ENCODE assay signal across 21 cellular contexts in genomic region chr22:50232481-50233151, GRCh38. TPM values are rescaled to one million over a fixed set of nuclear protein-coding genes. Genes with fewer than 3 reads are reported as not detected.
DNase-seq lines count a peak whose midpoint lies in the region; ATAC-seq and TF ChIP-seq lines count a peak whose summit lies in the region.
"Had no signal": no experiment of that assay in that cellular context is flagged by ENCODE, and none has a peak within 500 bp of the region (broad histone marks: within the 10 kb centered on the region; RNA-seq: fewer than 3 reads in every experiment).

No MANE protein-coding gene starts in this region.

- H3K4me3 Mint-ChIP-seq in activated T-cell treated with anti-CD3 and anti-CD28 coated beads, Interleukin-2, amount 50 U/mL, for 4 hours: no peak overlapping the region
- H3K4me3 Mint-ChIP-seq: CD4-positive, alpha-beta memory T cell; GM23338; H9 had no signal

- no peaks in the 10 kb centered on the region for H3K27me3 ChIP-seq in BLaER1
- no peaks in the 10 kb centered on the region for H3K27me3 ChIP-seq in osteoblast (ENCODE audit: insufficient read depth, low read length)
- H3K27me3 ChIP-seq: BE2C had no signal

- H3K27ac ChIP-seq in BLaER1 (no peak overlapping the region), RWPE1 (peak overlapping the region; percentile 27), osteoblast (ENCODE audit: low read depth, low read length) (no peak overlapping the region)
- H3K27ac ChIP-seq: A549 had no signal

- peaks cover 7% of the 10 kb centered on the region for H3K36me3 Mint-ChIP-seq in activated T-cell treated with anti-CD3 and anti-CD28 coated beads, Interleukin-2, amount 50 U/mL, for 4 hours (ENCODE audit: insufficient read depth)

- H4K20me1 ChIP-seq in BLaER1: peaks cover 83% of the 10 kb centered on the region
- peaks cover 29% of the 10 kb centered on the region for H4K20me1 ChIP-seq in osteoblast (ENCODE audit: insufficient read depth, low read length)

- H3K9me3 Mint-ChIP-seq in activated T-cell treated with anti-CD3 and anti-CD28 coated beads, Interleukin-2, amount 50 U/mL, for 4 hours: no peaks in the 10 kb centered on the region

- H3K36me3 ChIP-seq in BLaER1 (peaks cover 43% of the 10 kb centered on the region), osteoblast (ENCODE audit: insufficient read depth, low read length) (peaks cover 15% of the 10 kb centered on the region)

- H3K4me2 ChIP-seq in BLaER1 (peak overlapping the region; percentile 87), osteoblast (ENCODE audit: insufficient read depth, low read length) (no peak overlapping the region)
- H3K4me2 ChIP-seq: A549, GM23338 had no signal

- H3K79me2 ChIP-seq in osteoblast (ENCODE audit: insufficient read depth, low read length): peaks cover 40% of the 10 kb centered on the region

- no peak overlapping the region for H3K9ac ChIP-seq in BLaER1

- peaks cover 9% of the 10 kb centered on the region for H3K4me1 Mint-ChIP-seq in activated T-cell treated with anti-CD3 and anti-CD28 coated beads, Interleukin-2, amount 50 U/mL, for 4 hours (ENCODE audit: low read depth)

- no peak overlapping the region for H2AFZ ChIP-seq in osteoblast (ENCODE audit: low read length)
- H2AFZ ChIP-seq: GM23338 had no signal

- TF ChIP-seq CTCF in RWPE1 (conservative IDR thresholded peaks at IDR 0.05; ENCODE audit: low read depth) (no peak), osteoblast (IDR thresholded peaks at IDR 0.05; ENCODE audit: extremely low read depth, low read depth, low read length) (no peak)

- H3K9me3 ChIP-seq in BLaER1 (no peaks in the 10 kb centered on the region), osteoblast (ENCODE audit: low read depth, low read length) (no peaks in the 10 kb centered on the region)
- H3K9me3 ChIP-seq: A549, BE2C had no signal

- H3K4me1 ChIP-seq in BLaER1: peaks cover 86% of the 10 kb centered on the region
- H3K4me1 ChIP-seq in osteoblast (ENCODE audit: insufficient read depth, low read length): no peaks in the 10 kb centered on the region
- H3K4me1 ChIP-seq: A549, BE2C had no signal

- DNase-seq in RWPE1 (ENCODE audit: low spot score): no peak
- DNase-seq in osteoblast (ENCODE audit: insufficient read length, low spot score, missing footprints): peak; percentile 79
- no peak for DNase-seq in pons (ENCODE audit: low spot score)
- DNase-seq in activated T-cell treated with anti-CD3 and anti-CD28 coated beads, Interleukin-2, amount 50 U/mL, for 4 hours: no peak
- DNase-seq: 8988T, ACHN, AML-193, BE2C, C1 segment of cervical spinal cord, COR-L47, DMS153, DND-41, GDM1, H9 had no signal

- POLR2A ChIA-PET in RWPE1 (lab: Yijun Ruan, JAX; ENCODE audit: low non-redundant PET): no interaction called here

- CTCF ChIA-PET in RWPE1 (lab: Yijun Ruan, JAX): interaction anchor here (0.6 to 0.9 kb wide), 2 partner anchors 13 to 118 kb away, joined by 5 to 10 read pairs; no protein-coding TSS in a partner anchor

- H3K4me3 ChIP-seq in BLaER1 (no peak overlapping the region), osteoblast (ENCODE audit: insufficient read depth, low read length) (no peak overlapping the region)
- H3K4me3 ChIP-seq: A549, GM12878, GM23338 had no signal

- no peaks in the 10 kb centered on the region for H3K27me3 Mint-ChIP-seq in activated T-cell treated with anti-CD3 and anti-CD28 coated beads, Interleukin-2, amount 50 U/mL, for 4 hours (ENCODE audit: low read depth)
- H3K27me3 Mint-ChIP-seq: CD4-positive, alpha-beta memory T cell had no signal

- ATAC-seq in GM21825 (IDR thresholded peaks at IDR 0.05; ENCODE audit: unreplicated experiment): no peak
- ATAC-seq in activated T-cell treated with anti-CD3 and anti-CD28 coated beads, Interleukin-2, amount 50 U/mL, for 4 hours: no peak
- ATAC-seq: A549, GM12878, GM23338, HCT116 had no signal

RNA-seq across cellular contexts. Expression of gene TUBGCP6, which starts 12.2 kb away (rescaled TPM):
- 26.5 and 28.2 TPM in 2 replicates for total RNA-seq in osteoblast
- total RNA-seq in activated T-cell treated with anti-CD3 and anti-CD28 coated beads, Interleukin-2, amount 50 U/mL, for 4 hours: 10 to 100 TPM; 44.5 to 50.6 (median 48.3) TPM

RNA-seq across cellular contexts. Expression of gene HDAC10, which starts 18.4 kb away (rescaled TPM):
- 19.2 and 20.6 TPM in 2 replicates for total RNA-seq in osteoblast
- 10 to 100 TPM; 45.1 to 50.6 (median 48.2) TPM for total RNA-seq in activated T-cell treated with anti-CD3 and anti-CD28 coated beads, Interleukin-2, amount 50 U/mL, for 4 hours

RNA-seq across cellular contexts. Expression of gene MAPK12, which starts 28.9 kb away (rescaled TPM):
- total RNA-seq in osteoblast: 24.8 and 34.0 TPM in 2 replicates
- 1 to 10 TPM; 3.3 to 4.3 (median 3.9) TPM for total RNA-seq in activated T-cell treated with anti-CD3 and anti-CD28 coated beads, Interleukin-2, amount 50 U/mL, for 4 hours

RNA-seq across cellular contexts. Expression of gene SELENOO, which starts 31.8 kb away (rescaled TPM):
- 13.0 and 15.6 TPM in 2 replicates for total RNA-seq in osteoblast
- 10 to 100 TPM; 24.4 to 27.9 (median 26.9) TPM for total RNA-seq in activated T-cell treated with anti-CD3 and anti-CD28 coated beads, Interleukin-2, amount 50 U/mL, for 4 hours

RNA-seq across cellular contexts. Expression of gene MAPK11, which starts 37.6 kb away (rescaled TPM):
- total RNA-seq in osteoblast: 2.9 and 6.2 TPM in 2 replicates
- total RNA-seq in activated T-cell treated with anti-CD3 and anti-CD28 coated beads, Interleukin-2, amount 50 U/mL, for 4 hours: 10 to 100 TPM in 1 of 3 donors, 1 to 10 TPM in 2; 9.4 to 10.1 (median 9.8) TPM
